ENCODE assay signal across 18 cellular contexts in the genomic region with DNA sequence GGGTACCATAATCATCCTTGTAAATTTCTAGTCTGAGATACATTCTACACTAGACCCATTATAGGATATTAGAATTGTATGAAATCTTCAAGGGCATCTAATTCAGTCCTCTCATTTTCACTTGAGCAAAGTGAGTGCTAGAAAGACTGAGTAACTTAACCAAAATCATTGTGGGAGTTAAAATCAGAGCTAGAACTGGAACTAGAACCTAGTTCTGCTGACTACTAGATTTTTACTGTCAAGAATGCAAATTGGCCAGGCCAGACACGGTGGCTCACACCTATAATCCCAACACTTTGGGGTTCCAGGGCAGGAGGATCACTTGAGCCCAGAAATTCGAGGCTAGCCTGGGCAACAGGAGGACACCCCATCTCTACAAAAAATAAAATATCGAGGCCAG.
"Had no signal": no experiment of that assay in that cellular context is flagged by ENCODE, and none has a peak within 500 bp of the region (broad histone marks: within the 10 kb centered on the region; RNA-seq: fewer than 3 reads in every experiment).

No MANE protein-coding gene starts in this region.

- H3K4me3 ChIP-seq: coronary artery, esophagus squamous epithelium, hepatocyte, thyroid gland had no signal

- H2AFZ ChIP-seq: hepatocyte had no signal

- H3K9me3 Mint-ChIP-seq: stimulated activated naive B cell treated with anti-CD40 and anti-IgM and Interleukin-4, amounts not matched to agents 10 μg/mL and 1 μg/mL and 100 μg/mL, for 72 hours had no signal

- H3K27me3 ChIP-seq: esophagus squamous epithelium, hepatocyte, neutrophil, thyroid gland had no signal

- H3K9me3 ChIP-seq: esophagus squamous epithelium, neutrophil, thyroid gland had no signal

- H3K4me2 ChIP-seq: hepatocyte had no signal

- H3K36me3 ChIP-seq: esophagus squamous epithelium, neutrophil, thyroid gland had no signal

- H3K27ac ChIP-seq: coronary artery, esophagus squamous epithelium, hepatocyte, neutrophil, thyroid gland had no signal

- DNase-seq: activated CD4-positive, alpha-beta T cell treated with anti-CD3 and anti-CD28 coated beads, Interleukin-2, amount 50 U/mL, for 48 hours; activated CD4-positive, CD25-positive, alpha-beta regulatory T cell treated with anti-CD3 and anti-CD28 coated beads, Interleukin-2, amount 50 U/mL, for 72 hours; activated CD8-positive, alpha-beta memory T cell treated with anti-CD3 and anti-CD28 coated beads, Interleukin-2, amount 50 U/mL, for 4 hours; activated naive CD4-positive, alpha-beta T cell treated with Interleukin-2 at 50 U/mL for 16 hours; amygdala; central memory CD4-positive, alpha-beta T cell; esophagus squamous epithelium; islet precursor cell; retina; stimulated activated CD4-positive, alpha-beta T cell treated with anti-CD3 and anti-CD28 coated beads, Interleukin-2, amount 100 ng/mL, for 48 hours; stimulated activated naive B cell treated with anti-CD40 and anti-IgM and Interleukin-4, amounts not matched to agents 10 μg/mL and 1 μg/mL and 100 μg/mL, for 72 hours; T-helper 9 cell; thyroid gland had no signal

- H3K27me3 Mint-ChIP-seq: brain; stimulated activated naive B cell treated with anti-CD40 and anti-IgM and Interleukin-4, amounts not matched to agents 10 μg/mL and 1 μg/mL and 100 μg/mL, for 72 hours had no signal

- H3K36me3 Mint-ChIP-seq: brain had no signal

- H3K27ac Mint-ChIP-seq: brain; stimulated activated naive B cell treated with anti-CD40 and anti-IgM and Interleukin-4, amounts not matched to agents 10 μg/mL and 1 μg/mL and 100 μg/mL, for 72 hours had no signal

- H3K4me3 Mint-ChIP-seq: brain; stimulated activated naive B cell treated with anti-CD40 and anti-IgM and Interleukin-4, amounts not matched to agents 10 μg/mL and 1 μg/mL and 100 μg/mL, for 72 hours had no signal

- FAIRE-seq: urothelium cell line had no signal
